Comparison of ENCODE assay signal across 1 cellular context in the genomic region with DNA sequence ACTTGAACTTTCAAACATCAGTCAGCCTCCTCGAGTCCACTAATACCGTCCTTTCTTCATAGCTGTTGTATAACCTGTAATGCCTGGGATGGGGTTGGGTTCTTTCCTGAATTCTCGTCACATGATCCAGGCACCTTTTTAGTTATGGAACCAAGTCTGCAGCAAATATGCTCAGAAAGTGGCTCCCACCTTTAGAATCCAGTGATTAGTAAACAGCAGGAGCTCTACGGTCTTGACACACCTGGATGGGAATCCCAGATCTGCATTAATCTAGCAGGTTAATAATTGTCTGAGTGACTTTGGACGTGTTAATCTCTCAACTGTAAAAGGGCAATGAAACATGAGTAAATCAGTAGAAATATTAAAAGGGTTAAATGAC.
TF ChIP-seq lines count a peak whose summit lies in the region.

No MANE protein-coding gene starts in this region.

TF ChIP-seq in SK-N-SH, 30 proteins besides CTCF, POLR2A, EP300 and RAD21 (continued from another document):
- TF ChIP-seq, protein P1, sequence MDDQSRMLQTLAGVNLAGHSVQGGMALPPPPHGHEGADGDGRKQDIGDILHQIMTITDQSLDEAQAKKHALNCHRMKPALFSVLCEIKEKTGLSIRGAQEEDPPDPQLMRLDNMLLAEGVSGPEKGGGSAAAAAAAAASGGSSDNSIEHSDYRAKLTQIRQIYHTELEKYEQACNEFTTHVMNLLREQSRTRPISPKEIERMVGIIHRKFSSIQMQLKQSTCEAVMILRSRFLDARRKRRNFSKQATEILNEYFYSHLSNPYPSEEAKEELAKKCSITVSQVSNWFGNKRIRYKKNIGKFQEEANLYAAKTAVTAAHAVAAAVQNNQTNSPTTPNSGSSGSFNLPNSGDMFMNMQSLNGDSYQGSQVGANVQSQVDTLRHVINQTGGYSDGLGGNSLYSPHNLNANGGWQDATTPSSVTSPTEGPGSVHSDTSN (IDR thresholded peaks at IDR 0.05): no peak
- TF ChIP-seq GABPA (IDR thresholded peaks at IDR 0.05; ENCODE audit: low read depth) (no peak), TAF1 (IDR thresholded peaks at IDR 0.05; ENCODE audit: borderline replicate concordance, low read depth, low read length) (no peak), EZH2phosphoT487 (IDR thresholded peaks at IDR 0.05; ENCODE audit: borderline replicate concordance, low read depth) (no peak)
TF ChIP-seq in SK-N-SH: peak in this region for 0.
